ENCODE assay signal across 17 cellular contexts in genomic region chr20:51392625-51393186, GRCh38.
DNase-seq lines count a peak whose midpoint lies in the region; ATAC-seq, FAIRE-seq and TF ChIP-seq lines count a peak whose summit lies in the region.
"Had no signal": no experiment of that assay in that cellular context is flagged by ENCODE, and none has a peak within 500 bp of the region (broad histone marks: within the 10 kb centered on the region; RNA-seq: fewer than 3 reads in every experiment).

No MANE protein-coding gene starts in this region.

- no peak for FAIRE-seq in K562 (lab: Jason Lieb, UNC)

- H3K4me2 ChIP-seq in K562 (ENCODE audit: insufficient read depth, low read length): no peak overlapping the region

- peak overlapping the region; percentile 23 for H3K27ac Mint-ChIP-seq in activated T-cell treated with anti-CD3 and anti-CD28 coated beads, Interleukin-2, amount 50 U/mL, for 24 hours
- H3K27ac Mint-ChIP-seq: HFFc6 had no signal

- no peak for TF ChIP-seq RAD21 in K562 (CRISPR knock-in tag; conservative IDR thresholded peaks at IDR 0.05 in 1 of 2, IDR thresholded peaks at IDR 0.05 in 1 of 2)

- H3K4me3 Mint-ChIP-seq in activated T-cell treated with anti-CD3 and anti-CD28 coated beads, Interleukin-2, amount 50 U/mL, for 24 hours: no peak overlapping the region
- H3K4me3 Mint-ChIP-seq: CD4-positive, CD25-positive, alpha-beta regulatory T cell; HFFc6 had no signal

- H3K4me3 ChIP-seq in K562: no peak overlapping the region
- H3K4me3 ChIP-seq in WERI-Rb-1 (ENCODE audit: low read depth, low read length): no peak overlapping the region

- 72% methylated on average over 7 of the region's 7 CpGs for WGBS in K562 (ENCODE audit: insufficient coverage, low coverage, missing lambda C conversion rate)

- H3K79me2 ChIP-seq in K562 (ENCODE audit: control insufficient read depth, insufficient read depth, low read length): no peaks in the 10 kb centered on the region

- H3K9me3 ChIP-seq in K562 (replicated peaks; ENCODE audit: control insufficient read depth, insufficient read depth, low read depth, low read length) (no peaks in the 10 kb centered on the region), WERI-Rb-1 (ENCODE audit: severe bottlenecking) (no peaks in the 10 kb centered on the region)

- no peak for TF ChIP-seq CTCF in K562 (IDR thresholded peaks at IDR 0.05 in 2 of 3, conservative IDR thresholded peaks at IDR 0.05 in 1 of 3; ENCODE audit: insufficient read depth in 2 of 3, low read depth in 1 of 3, low read length in 3 of 3)
- TF ChIP-seq CTCF in WERI-Rb-1 (IDR thresholded peaks at IDR 0.05; ENCODE audit: low read depth, low read length): no peak

- H2AFZ ChIP-seq in K562 (ENCODE audit: low read depth, low read length): no peak overlapping the region

- peaks cover 26% of the 10 kb centered on the region; the same call in 2 of the 3 replicates for H3K36me3 ChIP-seq in K562 (ENCODE audit: control insufficient read depth, insufficient read depth, low read length)
- H3K36me3 ChIP-seq in WERI-Rb-1: no peaks in the 10 kb centered on the region

- no peaks in the 10 kb centered on the region for H3K27me3 ChIP-seq in K562 (ENCODE audit: control insufficient read depth in 2 of 2, insufficient read depth in 2 of 2, low read length in 2 of 2)
- peaks cover 95% of the 10 kb centered on the region for H3K27me3 ChIP-seq in WERI-Rb-1 (ENCODE audit: insufficient read depth, low read depth, severe bottlenecking)

- H4K20me1 ChIP-seq in K562 (replicated peaks; ENCODE audit: control insufficient read depth, insufficient read depth, low read length): no peaks in the 10 kb centered on the region

- TF ChIP-seq EP300 in K562 (IDR thresholded peaks at IDR 0.05; ENCODE audit: low read length): no peak

- ATAC-seq in GM18868 (IDR thresholded peaks at IDR 0.05; ENCODE audit: unreplicated experiment) (peak; percentile 71), K562 (no peak)

- CTCF ChIA-PET in K562 (lab: Yijun Ruan, JAX; ENCODE audit: low intra/inter-chr PET ratio): no interaction called here

- no peaks in the 10 kb centered on the region for H3K4me1 ChIP-seq in K562 (replicated peaks in 1 of 2; ENCODE audit: control insufficient read depth in 2 of 2, insufficient read depth in 2 of 2, low read length in 2 of 2)

- H3K27ac ChIP-seq in K562 (ENCODE audit: extremely low read depth, low read depth, low read length) (no peak overlapping the region), WERI-Rb-1 (no peak overlapping the region)

- TF ChIP-seq POLR2A in K562 (conservative IDR thresholded peaks at IDR 0.05): no peak

- H3K9me3 Mint-ChIP-seq in activated T-cell treated with anti-CD3 and anti-CD28 coated beads, Interleukin-2, amount 50 U/mL, for 24 hours: no peaks in the 10 kb centered on the region
- H3K9me3 Mint-ChIP-seq: CD4-positive, CD25-positive, alpha-beta regulatory T cell; HFFc6 had no signal

- DNase-seq in activated T-cell treated with anti-CD3 and anti-CD28 coated beads, Interleukin-2, amount 50 U/mL, for 24 hours: no peak
- no peak for DNase-seq in activated T-cell treated with anti-CD3 and anti-CD28 coated beads, Interleukin-2, amount 50 U/mL, for 48 hours
- DNase-seq in K562 (ENCODE audit: extremely low read depth in 1 of 4, low spot score in 3 of 4) (no peak), posterior vena cava (ENCODE audit: low spot score) (peak; percentile 12), occipital lobe (lab: John Stamatoyannopoulos, UW) (no peak), WERI-Rb-1 (no peak)
- no peak for DNase-seq in stimulated activated CD4-positive, alpha-beta T cell treated with anti-CD3 and anti-CD28 coated beads, Interleukin-4, amount 100 ng/mL, for 4 hours
- DNase-seq: 8988T; CD4-positive, CD25-positive, alpha-beta regulatory T cell; DMS53; H7; HFFc6; NCI-H1092 treated with DMSO at 0.1 percent for 48 hours; NK-92 treated with Interleukin-12 subunit alpha and Interleukin-12 subunit beta, amount 100 ng/mL, for 24 hours; OCI-M1; Right ventricle myocardium superior had no signal

- peaks cover 96% of the 10 kb centered on the region for H3K36me3 Mint-ChIP-seq in activated T-cell treated with anti-CD3 and anti-CD28 coated beads, Interleukin-2, amount 50 U/mL, for 24 hours (ENCODE audit: low read depth)

- in situ Hi-C loops in K562 (cut with MboI): no loop called here

- no TSS peak for BruUV-seq in K562 (replicated peaks; lab: Mats Ljungman, UMichigan)

- POLR2A ChIA-PET in K562 (lab: Yijun Ruan, JAX): no interaction called here

- no peaks in the 10 kb centered on the region for H3K27me3 Mint-ChIP-seq in activated T-cell treated with anti-CD3 and anti-CD28 coated beads, Interleukin-2, amount 50 U/mL, for 24 hours
- H3K27me3 Mint-ChIP-seq: CD4-positive, CD25-positive, alpha-beta regulatory T cell had no signal

- intact Hi-C loops in K562 (cut with micrococcal nuclease): no loop called here
- intact Hi-C loops in posterior vena cava (cut with DNase I): no loop called here

- H3K4me1 Mint-ChIP-seq in activated T-cell treated with anti-CD3 and anti-CD28 coated beads, Interleukin-2, amount 50 U/mL, for 24 hours (ENCODE audit: low read depth): peaks cover 61% of the 10 kb centered on the region

- H3K9ac ChIP-seq in K562 (ENCODE audit: insufficient read depth in 1 of 2, low read depth in 2 of 2, low read length in 2 of 2): no peak overlapping the region

- H3K9me1 ChIP-seq in K562 (ENCODE audit: control insufficient read depth, insufficient read depth, low read length): no peaks in the 10 kb centered on the region

TF ChIP-seq in K562, 482 proteins besides CTCF, POLR2A, EP300 and RAD21:
- TF ChIP-seq ZBTB11 (CRISPR knock-in tag; IDR thresholded peaks at IDR 0.05) (peak in 1 of 3 experiments; percentile 15; a peak in 1 of 6 replicates), BCOR (IDR thresholded peaks at IDR 0.05) (0 out of 2 replicates have a peak, but pooled peaks have one; percentile 28), HOMEZ (CRISPR knock-in tag; IDR thresholded peaks at IDR 0.05) (no peak), RBM25 (IDR thresholded peaks at IDR 0.05; ENCODE audit: low read depth, low read length, severe bottlenecking) (peak; percentile 54)
